Comparison of ENCODE assay signal across 10 cellular contexts in the genomic region with DNA sequence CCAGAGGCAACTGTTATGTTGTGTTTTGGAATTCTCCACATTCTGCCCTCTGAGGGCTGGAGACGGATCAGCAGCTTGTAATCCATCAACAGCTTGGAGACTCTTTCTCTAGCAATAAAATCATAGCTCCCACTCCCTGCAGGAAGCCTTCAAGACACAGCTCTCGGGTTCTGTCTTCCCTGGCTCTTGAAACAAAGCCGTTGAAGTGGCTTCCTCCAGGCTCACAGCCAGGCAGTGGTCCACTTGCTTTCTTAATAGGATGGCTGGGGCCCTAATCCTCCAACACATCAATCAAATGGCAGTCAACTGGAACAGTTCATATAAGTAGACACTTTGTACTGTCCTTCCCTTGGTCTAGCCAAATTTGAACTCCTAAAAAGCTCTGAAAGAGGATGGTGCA.
DNase-seq lines count a peak whose midpoint lies in the region; ATAC-seq and TF ChIP-seq lines count a peak whose summit lies in the region.
"Had no signal": no experiment of that assay in that cellular context is flagged by ENCODE, and none has a peak within 500 bp of the region (broad histone marks: within the 10 kb centered on the region; RNA-seq: fewer than 3 reads in every experiment).

No MANE protein-coding gene starts in this region.

- no peaks in the 10 kb centered on the region for H3K79me2 ChIP-seq in smooth muscle cell (ENCODE audit: low read depth)

- no peaks in the 10 kb centered on the region for H4K20me1 ChIP-seq in smooth muscle cell (ENCODE audit: low read depth)

- H3K4me1 ChIP-seq in smooth muscle cell (ENCODE audit: low read depth): no peaks in the 10 kb centered on the region

- no peak overlapping the region for H3K9ac ChIP-seq in smooth muscle cell (ENCODE audit: low read depth)
- H3K9ac ChIP-seq: SK-N-SH had no signal

- H3F3A ChIP-seq in smooth muscle cell (ENCODE audit: low read depth): no peaks in the 10 kb centered on the region

- no peaks in the 10 kb centered on the region for H3K27me3 ChIP-seq in smooth muscle cell (ENCODE audit: low read depth)

- no peak for DNase-seq in activated T-cell treated with anti-CD3 and anti-CD28 coated beads, Interleukin-2, amount 50 U/mL, for 72 hours
- DNase-seq in activated T-cell treated with anti-CD3 and anti-CD28 coated beads for 4 hours (no peak), activated gamma-delta T cell treated with Interleukin-2 at 50 U/mL for 16 hours (no peak), smooth muscle cell (lab: John Stamatoyannopoulos, UW; ENCODE audit: unreplicated experiment) (no peak), putamen (ENCODE audit: low spot score) (no peak)
- no peak for DNase-seq in activated naive CD8-positive, alpha-beta T cell treated with anti-CD3 and anti-CD28 coated beads, Interleukin-2, amount 50 U/mL, for 24 hours
- no peak for DNase-seq in stimulated activated naive CD8-positive, alpha-beta T cell treated with anti-CD3 and anti-CD28 coated beads, Interleukin-15, amount 100 ng/mL, for 72 hours
- DNase-seq: foreskin melanocyte, SK-N-SH had no signal

- TF ChIP-seq CTCF in smooth muscle cell (IDR thresholded peaks at IDR 0.05; ENCODE audit: borderline replicate concordance, insufficient read depth, poor library complexity, severe bottlenecking): no peak

- no peak overlapping the region for H3K4me3 ChIP-seq in smooth muscle cell

- H3K36me3 ChIP-seq in smooth muscle cell (ENCODE audit: low read depth): no peaks in the 10 kb centered on the region

- peaks cover 2 to 6% of the 10 kb centered on the region in 2 donors for H3K9me3 Mint-ChIP-seq in activated T-cell treated with anti-CD3 and anti-CD28 coated beads, Interleukin-2, amount 50 U/mL, for 72 hours
- peaks cover 4% of the 10 kb centered on the region for H3K9me3 Mint-ChIP-seq in activated naive CD8-positive, alpha-beta T cell treated with anti-CD3 and anti-CD28 coated beads, Interleukin-2, amount 50 U/mL, for 24 hours
- H3K9me3 Mint-ChIP-seq in stimulated activated naive CD8-positive, alpha-beta T cell treated with anti-CD3 and anti-CD28 coated beads, Interleukin-15, amount 100 ng/mL, for 72 hours: peaks cover 6 to 12% of the 10 kb centered on the region in 2 donors

- H3K4me3 Mint-ChIP-seq in activated T-cell treated with anti-CD3 and anti-CD28 coated beads, Interleukin-2, amount 50 U/mL, for 72 hours: peak overlapping the region; percentile 67 to 71
- H3K4me3 Mint-ChIP-seq in activated naive CD8-positive, alpha-beta T cell treated with anti-CD3 and anti-CD28 coated beads, Interleukin-2, amount 50 U/mL, for 24 hours: peak overlapping the region; percentile 55
- H3K4me3 Mint-ChIP-seq in stimulated activated naive CD8-positive, alpha-beta T cell treated with anti-CD3 and anti-CD28 coated beads, Interleukin-15, amount 100 ng/mL, for 72 hours: peak overlapping the region; percentile 70 to 74

- no peaks in the 10 kb centered on the region for H3K27me3 Mint-ChIP-seq in activated T-cell treated with anti-CD3 and anti-CD28 coated beads, Interleukin-2, amount 50 U/mL, for 72 hours (ENCODE audit: low read depth)
- H3K27me3 Mint-ChIP-seq in activated naive CD8-positive, alpha-beta T cell treated with anti-CD3 and anti-CD28 coated beads, Interleukin-2, amount 50 U/mL, for 24 hours: no peaks in the 10 kb centered on the region
- H3K27me3 Mint-ChIP-seq in stimulated activated naive CD8-positive, alpha-beta T cell treated with anti-CD3 and anti-CD28 coated beads, Interleukin-15, amount 100 ng/mL, for 72 hours: no peaks in the 10 kb centered on the region

- H3K4me1 Mint-ChIP-seq in activated T-cell treated with anti-CD3 and anti-CD28 coated beads, Interleukin-2, amount 50 U/mL, for 72 hours (ENCODE audit: low read depth): peaks cover 40% of the 10 kb centered on the region
- peaks cover 42% of the 10 kb centered on the region for H3K4me1 Mint-ChIP-seq in activated naive CD8-positive, alpha-beta T cell treated with anti-CD3 and anti-CD28 coated beads, Interleukin-2, amount 50 U/mL, for 24 hours
- peaks cover 41% of the 10 kb centered on the region for H3K4me1 Mint-ChIP-seq in stimulated activated naive CD8-positive, alpha-beta T cell treated with anti-CD3 and anti-CD28 coated beads, Interleukin-15, amount 100 ng/mL, for 72 hours

- 30% methylated on average over 3 of the region's 3 CpGs for WGBS in smooth muscle cell (ENCODE audit: low lambda C conversion rate)

- no peak for ATAC-seq in activated T-cell treated with anti-CD3 and anti-CD28 coated beads, Interleukin-2, amount 50 U/mL, for 72 hours (replicated peaks in 1 of 2)
- ATAC-seq in HG03103 (IDR thresholded peaks at IDR 0.05; ENCODE audit: low read depth, unreplicated experiment): peak; percentile 13
- ATAC-seq in activated naive CD8-positive, alpha-beta T cell treated with anti-CD3 and anti-CD28 coated beads, Interleukin-2, amount 50 U/mL, for 24 hours: no peak
- ATAC-seq in stimulated activated naive CD8-positive, alpha-beta T cell treated with anti-CD3 and anti-CD28 coated beads, Interleukin-15, amount 100 ng/mL, for 72 hours: no peak

- H3K9me3 ChIP-seq in smooth muscle cell (replicated peaks; ENCODE audit: low read depth): no peaks in the 10 kb centered on the region
- H3K9me3 ChIP-seq: SK-N-SH had no signal

- H3K36me3 Mint-ChIP-seq in activated T-cell treated with anti-CD3 and anti-CD28 coated beads, Interleukin-2, amount 50 U/mL, for 72 hours (ENCODE audit: insufficient read depth in 2 of 2): peaks cover 1 to 9% of the 10 kb centered on the region in 2 donors
- H3K36me3 Mint-ChIP-seq in activated naive CD8-positive, alpha-beta T cell treated with anti-CD3 and anti-CD28 coated beads, Interleukin-2, amount 50 U/mL, for 24 hours (ENCODE audit: low read depth): no peaks in the 10 kb centered on the region

- H2AFZ ChIP-seq in smooth muscle cell (ENCODE audit: low read depth): no peak overlapping the region

- no peak overlapping the region for H3K4me2 ChIP-seq in smooth muscle cell
- H3K4me2 ChIP-seq: SK-N-SH had no signal

- H3K27ac ChIP-seq in smooth muscle cell (ENCODE audit: low read depth): no peak overlapping the region

- peak overlapping the region; percentile 43 for H3K27ac Mint-ChIP-seq in activated T-cell treated with anti-CD3 and anti-CD28 coated beads, Interleukin-2, amount 50 U/mL, for 72 hours
- no peak overlapping the region for H3K27ac Mint-ChIP-seq in activated naive CD8-positive, alpha-beta T cell treated with anti-CD3 and anti-CD28 coated beads, Interleukin-2, amount 50 U/mL, for 24 hours
- peak overlapping the region; percentile 40 to 71 for H3K27ac Mint-ChIP-seq in stimulated activated naive CD8-positive, alpha-beta T cell treated with anti-CD3 and anti-CD28 coated beads, Interleukin-15, amount 100 ng/mL, for 72 hours
